Comparison of ENCODE assay signal across 10 cellular contexts in genomic region chr6:26295691-26296555, GRCh38.
DNase-seq lines count a peak whose midpoint lies in the region; ATAC-seq and TF ChIP-seq lines count a peak whose summit lies in the region.
"Had no signal": no experiment of that assay in that cellular context is flagged by ENCODE, and none has a peak within 500 bp of the region (broad histone marks: within the 10 kb centered on the region; RNA-seq: fewer than 3 reads in every experiment).

No MANE protein-coding gene starts in this region.

- TF ChIP-seq CTCF in Caco-2 (IDR thresholded peaks at IDR 0.05; ENCODE audit: insufficient read depth in 1 of 2, low read depth in 1 of 2, low read length in 1 of 2, severe bottlenecking in 1 of 2, unreplicated experiment in 1 of 2): no peak
- TF ChIP-seq CTCF in mucosa of descending colon (IDR thresholded peaks at IDR 0.05): no peak
- no peak for TF ChIP-seq CTCF in GM13977 (IDR thresholded peaks at IDR 0.05; ENCODE audit: extremely low read depth, insufficient read depth, missing control alignments)

- H3K9me3 ChIP-seq in Caco-2: no peaks in the 10 kb centered on the region
- H3K9me3 ChIP-seq in adipocyte (ENCODE audit: control insufficient read depth, low read length): no peaks in the 10 kb centered on the region
- no peaks in the 10 kb centered on the region for H3K9me3 ChIP-seq in mucosa of descending colon
- H3K9me3 ChIP-seq: uterus had no signal

- H3K36me3 ChIP-seq in Caco-2 (ENCODE audit: control insufficient read depth, insufficient read depth, low read length): no peaks in the 10 kb centered on the region
- no peaks in the 10 kb centered on the region for H3K36me3 ChIP-seq in adipocyte (ENCODE audit: control insufficient read depth, insufficient read depth, low read length, severe bottlenecking)
- no peaks in the 10 kb centered on the region for H3K36me3 ChIP-seq in mucosa of descending colon (ENCODE audit: low read depth)
- H3K36me3 ChIP-seq: uterus had no signal

- DNase-seq in Caco-2 (peak in 1 of 2 experiments; percentile 41), M059J (ENCODE audit: low read depth) (peak; percentile 96), adipocyte (ENCODE audit: low read depth) (peak; percentile 72), mucosa of descending colon (no peak), NCI-H1048 (lab: John Stamatoyannopoulos, UW) (no peak), GM13977 (ENCODE audit: low spot score) (no peak)
- DNase-seq: NCI-H446 treated with DMSO at 0.1 percent for 48 hours, uterus had no signal

- no peak overlapping the region for H3K27ac Mint-ChIP-seq in Caco-2 (ENCODE audit: unreplicated experiment)

- peak overlapping the region; percentile 31 for H3K4me3 Mint-ChIP-seq in Caco-2 (ENCODE audit: unreplicated experiment)

- BruUV-seq in Caco-2 (replicated peaks; lab: Mats Ljungman, UMichigan): no TSS peak

- H3K4me3 ChIP-seq in Caco-2 (ENCODE audit: low read depth, low read length) (no peak overlapping the region), adipocyte (ENCODE audit: low read length) (no peak overlapping the region), mucosa of descending colon (no peak overlapping the region)
- H3K4me3 ChIP-seq: uterus had no signal

- ATAC-seq in mucosa of descending colon (peak; percentile 95), HG03175 (IDR thresholded peaks at IDR 0.05; ENCODE audit: unreplicated experiment) (no peak), GM18868 (IDR thresholded peaks at IDR 0.05; ENCODE audit: unreplicated experiment) (no peak)

- CTCF ChIA-PET in Caco-2 (lab: Charles Lee): interaction anchor here (0.6 kb wide), 1 partner anchor 10 kb away, joined by 4 read pairs; no protein-coding TSS in a partner anchor

- no peaks in the 10 kb centered on the region for H3K27me3 ChIP-seq in Caco-2 (replicated peaks; ENCODE audit: control insufficient read depth, insufficient read depth, low read length)
- H3K27me3 ChIP-seq in adipocyte (replicated peaks; ENCODE audit: control insufficient read depth, insufficient read depth, low read length): no peaks in the 10 kb centered on the region

- POLR2A ChIA-PET in Caco-2 (lab: Charles Lee): no interaction called here

- H3K9ac ChIP-seq in adipocyte (ENCODE audit: low read length): no peak overlapping the region

- no peaks in the 10 kb centered on the region for H3K4me1 Mint-ChIP-seq in Caco-2 (ENCODE audit: low read depth, unreplicated experiment)

- intact Hi-C loops in Caco-2 (cut with micrococcal nuclease; ENCODE audit: unreplicated experiment): no loop called here
- intact Hi-C loops in mucosa of descending colon (cut with DNase I, micrococcal nuclease): no loop called here

- H3K9me3 Mint-ChIP-seq in Caco-2 (ENCODE audit: unreplicated experiment): no peaks in the 10 kb centered on the region

- no peaks in the 10 kb centered on the region for H3K27me3 Mint-ChIP-seq in Caco-2 (ENCODE audit: insufficient read depth, unreplicated experiment)

- H3K4me1 ChIP-seq in Caco-2 (0 out of 2 replicates have a peak, but pooled peaks cover 9% of the 10 kb centered on the region), adipocyte (ENCODE audit: control insufficient read depth, insufficient read depth, low read length) (peaks cover 9% of the 10 kb centered on the region), mucosa of descending colon (ENCODE audit: low read depth) (no peaks in the 10 kb centered on the region)
- H3K4me1 ChIP-seq: uterus had no signal

- no peaks in the 10 kb centered on the region for H3K36me3 Mint-ChIP-seq in Caco-2 (ENCODE audit: insufficient read depth, unreplicated experiment)

- in situ Hi-C loops in GM13977 (cut with MboI; ENCODE audit: low pct_unique_long_range_greater_than_20kb, low sequenced_read_pairs, unreplicated experiment): no loop called here

Comparison
In these comparisons a context has a peak if more than half of its experiments do, and no peak if none do; other contexts are left out.
1. DNase-seq: peak in M059J (single experiment) and adipocyte (single experiment); none in mucosa of descending colon (0 of 3), NCI-H1048 (single experiment) and GM13977 (single experiment).